ENCODE assay signal across 21 cellular contexts in genomic region chr6:111651185-111652034, GRCh38. TPM values are rescaled to one million over a fixed set of nuclear protein-coding genes. Genes with fewer than 3 reads are reported as not detected.
DNase-seq lines count a peak whose midpoint lies in the region; ATAC-seq and TF ChIP-seq lines count a peak whose summit lies in the region.
"Had no signal": no experiment of that assay in that cellular context is flagged by ENCODE, and none has a peak within 500 bp of the region (broad histone marks: within the 10 kb centered on the region; RNA-seq: fewer than 3 reads in every experiment).

No MANE protein-coding gene starts in this region.

- no peaks in the 10 kb centered on the region for H3K27me3 Mint-ChIP-seq in activated CD4-positive, alpha-beta T cell treated with anti-CD3 and anti-CD28 coated beads for 36 hours
- H3K27me3 Mint-ChIP-seq: activated CD4-positive, alpha-beta T cell treated with anti-CD3 and anti-CD28 coated beads, Interleukin-2, amount 10 ng/mL, durations not matched to agents 24 days and 14 days; activated naive CD8-positive, alpha-beta T cell treated with anti-CD3 and anti-CD28 coated beads, Interleukin-2, amount 10 ng/mL, durations not matched to agents 7 days and 5 days; effector memory CD8-positive, alpha-beta T cell; naive thymus-derived CD4-positive, alpha-beta T cell; T-cell had no signal

- no peaks in the 10 kb centered on the region for H3K9me3 ChIP-seq in DOHH2 (ENCODE audit: control insufficient read depth, insufficient read depth, low read length)
- no peaks in the 10 kb centered on the region for H3K9me3 ChIP-seq in psoas muscle
- H3K9me3 ChIP-seq: body of pancreas, heart right ventricle, right atrium auricular region, thyroid gland had no signal

- H3K4me1 ChIP-seq in DOHH2 (ENCODE audit: control insufficient read depth, low read length): peaks cover 27% of the 10 kb centered on the region
- peaks cover 39% of the 10 kb centered on the region for H3K4me1 ChIP-seq in psoas muscle
- H3K4me1 ChIP-seq: right atrium auricular region had no signal

- ATAC-seq in psoas muscle: peak; percentile 70 to 85 (median 83)
- ATAC-seq in GM18868 (IDR thresholded peaks at IDR 0.05; ENCODE audit: unreplicated experiment): no peak
- no peak for ATAC-seq in activated CD4-positive, alpha-beta T cell treated with anti-CD3 and anti-CD28 coated beads for 36 hours
- ATAC-seq: body of pancreas; effector memory CD8-positive, alpha-beta T cell; naive thymus-derived CD4-positive, alpha-beta T cell; T-cell had no signal

- no peaks in the 10 kb centered on the region for H3K9me2 ChIP-seq in DOHH2 (replicated peaks; ENCODE audit: control insufficient read depth, low read length)

- no peak overlapping the region for H3K27ac ChIP-seq in DOHH2 (ENCODE audit: low read depth, low read length)
- peak overlapping the region; percentile 75 for H3K27ac ChIP-seq in psoas muscle
- H3K27ac ChIP-seq: body of pancreas, heart right ventricle, right atrium auricular region, thyroid gland had no signal

- no peaks in the 10 kb centered on the region for H3K4me1 Mint-ChIP-seq in activated CD4-positive, alpha-beta T cell treated with anti-CD3 and anti-CD28 coated beads for 36 hours
- H3K4me1 Mint-ChIP-seq: activated CD4-positive, alpha-beta T cell treated with anti-CD3 and anti-CD28 coated beads, Interleukin-2, amount 10 ng/mL, durations not matched to agents 24 days and 14 days; activated naive CD8-positive, alpha-beta T cell treated with anti-CD3 and anti-CD28 coated beads, Interleukin-2, amount 10 ng/mL, durations not matched to agents 7 days and 5 days had no signal

- peak; percentile 52 for DNase-seq in NCI-H2029 treated with DMSO at 0.1 percent for 48 hours (lab: John Stamatoyannopoulos, UW)
- DNase-seq in NCI-H774 (lab: John Stamatoyannopoulos, UW): peak; percentile 58
- peak; percentile 77 to 92 for DNase-seq in psoas muscle
- no peak for DNase-seq in HK-2 (ENCODE audit: unreplicated experiment)
- DNase-seq in activated CD4-positive, alpha-beta T cell treated with anti-CD3 and anti-CD28 coated beads for 36 hours: no peak
- DNase-seq: activated CD4-positive, alpha-beta T cell treated with anti-CD3 and anti-CD28 coated beads, Interleukin-2, amount 10 ng/mL, durations not matched to agents 24 days and 14 days; activated CD8-positive, alpha-beta memory T cell treated with anti-CD3 and anti-CD28 coated beads, Interleukin-2, amount 50 U/mL, for 48 hours; activated naive CD8-positive, alpha-beta T cell treated with anti-CD3 and anti-CD28 coated beads, Interleukin-2, amount 10 ng/mL, durations not matched to agents 7 days and 5 days; body of pancreas; COR-L47; effector memory CD8-positive, alpha-beta T cell; HCEC 1CT; heart right ventricle; naive thymus-derived CD4-positive, alpha-beta T cell; NCI-H1417 treated with DMSO at 0.1 percent for 48 hours; Right ventricle myocardium superior; T-cell; thyroid gland had no signal

- no peak for TF ChIP-seq CTCF in DOHH2 (IDR thresholded peaks at IDR 0.05; ENCODE audit: low read depth, low read length, poor library complexity, severe bottlenecking)
- no peak for TF ChIP-seq CTCF in psoas muscle (IDR thresholded peaks at IDR 0.05)

- intact Hi-C loops in psoas muscle (cut with DNase I): loop anchor here in 1 of 2 donors (5.0 to 10.0 kb wide), 2 partner anchors 169 to 387 kb away; partner anchors contain the start of gene REV3L
- intact Hi-C loops in activated CD4-positive, alpha-beta T cell treated with anti-CD3 and anti-CD28 coated beads for 36 hours (cut with DNase I, micrococcal nuclease): no loop called here

- no peak overlapping the region for H3K4me3 Mint-ChIP-seq in activated CD4-positive, alpha-beta T cell treated with anti-CD3 and anti-CD28 coated beads for 36 hours
- H3K4me3 Mint-ChIP-seq: activated CD4-positive, alpha-beta T cell treated with anti-CD3 and anti-CD28 coated beads, Interleukin-2, amount 10 ng/mL, durations not matched to agents 24 days and 14 days; activated naive CD8-positive, alpha-beta T cell treated with anti-CD3 and anti-CD28 coated beads, Interleukin-2, amount 10 ng/mL, durations not matched to agents 7 days and 5 days; effector memory CD8-positive, alpha-beta T cell; naive thymus-derived CD4-positive, alpha-beta T cell; T-cell had no signal

- POLR2A ChIA-PET in activated CD4-positive, alpha-beta T cell treated with anti-CD3 and anti-CD28 coated beads for 36 hours (lab: Charles Lee): no interaction called here

- H3K4me3 ChIP-seq in DOHH2 (ENCODE audit: low read length): peak overlapping the region; percentile 47
- H3K4me3 ChIP-seq in psoas muscle: no peak overlapping the region
- H3K4me3 ChIP-seq: body of pancreas, heart right ventricle, right atrium auricular region, thyroid gland had no signal

- H3K4me2 ChIP-seq in DOHH2 (ENCODE audit: low read length): peak overlapping the region; percentile 52

- WGBS in psoas muscle, 3 donors: 45 to 60% (median 46%) methylated on average over 13 of the region's 13 CpGs

- H3K79me2 ChIP-seq in DOHH2 (ENCODE audit: control insufficient read depth, low read length): no peaks in the 10 kb centered on the region

- no peaks in the 10 kb centered on the region for H3F3A ChIP-seq in DOHH2 (ENCODE audit: control insufficient read depth, insufficient read depth)

- H3K9me3 Mint-ChIP-seq in activated CD4-positive, alpha-beta T cell treated with anti-CD3 and anti-CD28 coated beads for 36 hours (ENCODE audit: low read depth): no peaks in the 10 kb centered on the region
- H3K9me3 Mint-ChIP-seq: activated CD4-positive, alpha-beta T cell treated with anti-CD3 and anti-CD28 coated beads, Interleukin-2, amount 10 ng/mL, durations not matched to agents 24 days and 14 days; activated naive CD8-positive, alpha-beta T cell treated with anti-CD3 and anti-CD28 coated beads, Interleukin-2, amount 10 ng/mL, durations not matched to agents 7 days and 5 days; effector memory CD8-positive, alpha-beta T cell; T-cell had no signal

- H4K20me1 ChIP-seq in DOHH2 (ENCODE audit: control insufficient read depth, insufficient read depth, low read depth, low read length): no peaks in the 10 kb centered on the region

- peaks cover 14% of the 10 kb centered on the region for H3K36me3 Mint-ChIP-seq in activated CD4-positive, alpha-beta T cell treated with anti-CD3 and anti-CD28 coated beads for 36 hours (ENCODE audit: low read depth)

- H3K27me3 ChIP-seq in DOHH2 (ENCODE audit: control insufficient read depth, low read length) (no peaks in the 10 kb centered on the region), psoas muscle (ENCODE audit: insufficient read depth in 3 of 3, low read length in 2 of 3) (no peaks in the 10 kb centered on the region)
- H3K27me3 ChIP-seq: body of pancreas, heart right ventricle, right atrium auricular region, thyroid gland had no signal

- H3K36me3 ChIP-seq in DOHH2 (ENCODE audit: control insufficient read depth, low read length) (no peaks in the 10 kb centered on the region), psoas muscle (ENCODE audit: insufficient read depth in 1 of 2, low read depth in 1 of 2) (no peaks in the 10 kb centered on the region)
- H3K36me3 ChIP-seq: right atrium auricular region, thyroid gland had no signal

- CTCF ChIA-PET in activated CD4-positive, alpha-beta T cell treated with anti-CD3 and anti-CD28 coated beads for 36 hours (lab: Charles Lee): interaction anchor here (0.6 to 1.2 kb wide), 4 partner anchors 9 to 346 kb away, joined by 3 to 5 read pairs (median 4); partner anchors contain the start of gene TRAF3IP2

- H3K27ac Mint-ChIP-seq in activated CD4-positive, alpha-beta T cell treated with anti-CD3 and anti-CD28 coated beads for 36 hours: no peak overlapping the region
- H3K27ac Mint-ChIP-seq: activated CD4-positive, alpha-beta T cell treated with anti-CD3 and anti-CD28 coated beads, Interleukin-2, amount 10 ng/mL, durations not matched to agents 24 days and 14 days; activated naive CD8-positive, alpha-beta T cell treated with anti-CD3 and anti-CD28 coated beads, Interleukin-2, amount 10 ng/mL, durations not matched to agents 7 days and 5 days; effector memory CD8-positive, alpha-beta T cell; T-cell had no signal

RNA-seq across cellular contexts. Expression of gene TRAF3IP2, which starts 45.7 kb away (rescaled TPM):
- total RNA-seq in psoas muscle: 10 to 100 TPM; 17.1 to 49.3 (median 19.5) TPM
- 10 to 100 TPM in 2 of 3 donors, 1 to 10 TPM in 1; 7.9 to 46.5 (median 11.6) TPM for polyA plus RNA-seq in psoas muscle
- 10 to 100 TPM; 32.7 to 43.8 TPM for total RNA-seq in activated CD4-positive, alpha-beta T cell treated with anti-CD3 and anti-CD28 coated beads for 36 hours

Comparison
In these comparisons a context has a peak if more than half of its experiments do, and no peak if none do; other contexts are left out.
1. DNase-seq: peak in NCI-H2029 treated with DMSO at 0.1 percent for 48 hours (single experiment), NCI-H774 (single experiment) and psoas muscle (2 of 2); none in HK-2 (single experiment) and activated CD4-positive, alpha-beta T cell treated with anti-CD3 and anti-CD28 coated beads for 36 hours (single experiment).
2. ATAC-seq: peak in psoas muscle (4 of 4); none in GM18868 (single experiment) and activated CD4-positive, alpha-beta T cell treated with anti-CD3 and anti-CD28 coated beads for 36 hours (single experiment).